24 cellular contexts compared by ENCODE assay signal in genomic region chr2:16314691-16315457, GRCh38.
"Had no signal": no experiment of that assay in that cellular context is flagged by ENCODE, and none has a peak within 500 bp of the region (broad histone marks: within the 10 kb centered on the region; RNA-seq: fewer than 3 reads in every experiment).

No MANE protein-coding gene starts in this region.

- H3K36me3 Mint-ChIP-seq: immature natural killer cell; mesothelial cell of epicardium; naive B cell; natural killer cell; neural progenitor cell; stimulated activated naive B cell treated with anti-CD40 and anti-IgM and Interleukin-4, amounts not matched to agents 10 μg/mL and 1 μg/mL and 100 μg/mL, for 72 hours had no signal

- H3K4me1 Mint-ChIP-seq: immature natural killer cell, natural killer cell had no signal

- H3K4me3 Mint-ChIP-seq: immature natural killer cell; mesothelial cell of epicardium; naive B cell; natural killer cell; nephron progenitor cell; neural progenitor cell; stimulated activated naive B cell treated with anti-CD40 and anti-IgM and Interleukin-4, amounts not matched to agents 10 μg/mL and 1 μg/mL and 100 μg/mL, for 72 hours had no signal

- H3K27ac Mint-ChIP-seq: immature natural killer cell; mesothelial cell of epicardium; naive B cell; natural killer cell; neural progenitor cell; progenitor cell of endocrine pancreas; stimulated activated naive B cell treated with anti-CD40 and anti-IgM and Interleukin-4, amounts not matched to agents 10 μg/mL and 1 μg/mL and 100 μg/mL, for 72 hours had no signal

- DNase-seq: hypothalamus; immature natural killer cell; kidney; left colon; left lung; lower lobe of right lung; mesendoderm; naive B cell; natural killer cell; nephron progenitor cell; occipital lobe; ovary; right lobe of liver; stimulated activated CD4-positive, alpha-beta T cell treated with anti-CD3 and anti-CD28 coated beads, Interleukin-1b, Interleukin-23, amount 100 ng/mL, for 48 hours; stimulated activated CD4-positive, alpha-beta T cell treated with anti-CD3 and anti-CD28 coated beads, Interleukin-2, amount 100 ng/mL, for 48 hours; stimulated activated naive B cell treated with anti-CD40 and anti-IgM and Interleukin-4, amounts not matched to agents 10 μg/mL and 1 μg/mL and 100 μg/mL, for 72 hours; stimulated activated naive CD8-positive, alpha-beta T cell treated with anti-CD3 and anti-CD28 coated beads, Interleukin-15, Interleukin-2, amounts not matched to agents 100 U/mL and 50 U/mL, for 24 hours; stomach; tibial artery; trophoblast cell; upper lobe of right lung had no signal

- H3K9me3 Mint-ChIP-seq: immature natural killer cell; mesothelial cell of epicardium; natural killer cell; nephron progenitor cell; stimulated activated naive B cell treated with anti-CD40 and anti-IgM and Interleukin-4, amounts not matched to agents 10 μg/mL and 1 μg/mL and 100 μg/mL, for 72 hours had no signal
